Comparison of ENCODE assay signal across 13 cellular contexts in genomic region chr20:49984426-49985153, GRCh38. TPM values are rescaled to one million over a fixed set of nuclear protein-coding genes. Genes with fewer than 3 reads are reported as not detected.
A peak's percentile ranks its signal among the peaks of the same experiment; 100 is the strongest.
DNase-seq lines count a peak whose midpoint lies in the region; ATAC-seq and TF ChIP-seq lines count a peak whose summit lies in the region.
"Had no signal": no experiment of that assay in that cellular context is flagged by ENCODE, and none has a peak within 500 bp of the region (broad histone marks: within the 10 kb centered on the region; RNA-seq: fewer than 3 reads in every experiment).

No MANE protein-coding gene starts in this region.

- intact Hi-C loops in heart left ventricle (cut with DNase I) (loop anchor here in 7 of 10 donors (5.0 to 10.0 kb wide), 4 partner anchors 183 to 480 kb away; no protein-coding TSS in a partner anchor), Right ventricle myocardium superior (cut with DNase I) (loop anchor here (5.0 kb wide), 2 partner anchors 103 to 193 kb away; no protein-coding TSS in a partner anchor), dorsolateral prefrontal cortex (cut with DNase I) (loop anchor here (5.0 to 10.0 kb wide), 3 partner anchors 43 to 188 kb away; no protein-coding TSS in a partner anchor)

- H3K4me3 ChIP-seq in heart left ventricle, result peak overlapping the region in 11 of 12 donors; percentile 36 to 78 (median 61)
- peak overlapping the region in 36 of 59 donors; percentile 14 to 83 (median 70) for H3K4me3 ChIP-seq in dorsolateral prefrontal cortex
- H3K4me3 ChIP-seq in mucosa of rectum (ENCODE audit: low read length in 2 of 2), result peak overlapping the region; percentile 6 to 23
- peak overlapping the region; percentile 49 for H3K4me3 ChIP-seq in urinary bladder (ENCODE audit: low read depth, low read length)

- DNase-seq in heart left ventricle (no peak), Right ventricle myocardium superior (no peak), dorsolateral prefrontal cortex (no peak), NCI-H748 treated with DMSO at 0.1 percent for 48 hours (lab: John Stamatoyannopoulos, UW) (no peak)
- DNase-seq: activated CD4-positive, alpha-beta T cell treated with anti-CD3 and anti-CD28 coated beads for 1 hour; activated naive CD8-positive, alpha-beta T cell treated with anti-CD3 and anti-CD28 coated beads for 36 hours; NCI-H1105; Peyer's patch had no signal

- WGBS in heart left ventricle, 4 donors, result 55 to 70% (median 66%) methylated on average over 13 of the region's 13 CpGs
- WGBS in urinary bladder, result 57% methylated on average over 13 of the region's 13 CpGs

- H3K27me3 ChIP-seq in heart left ventricle (no peaks in the 10 kb centered on the region), dorsolateral prefrontal cortex (no peaks in the 10 kb centered on the region), mucosa of rectum (ENCODE audit: control insufficient read depth in 2 of 2, insufficient read depth in 2 of 2, low read length in 2 of 2) (peaks cover 2 to 9% of the 10 kb centered on the region in 2 donors)
- H3K27me3 ChIP-seq: Peyer's patch had no signal

- H3K27ac ChIP-seq in heart left ventricle (peak overlapping the region in 11 of 12 donors; percentile 9 to 86 (median 76)), dorsolateral prefrontal cortex (peak overlapping the region in 15 of 59 donors; percentile 1 to 91 (median 71)), mucosa of rectum (ENCODE audit: low read depth in 2 of 2, low read length in 2 of 2) (peak overlapping the region in 1 of 2 donors; percentile 32), urinary bladder (ENCODE audit: low read depth) (no peak overlapping the region)
- H3K27ac ChIP-seq: neutrophil had no signal

- H3K4me1 ChIP-seq in heart left ventricle (peaks cover 0 to 81% (median 45%) of the 10 kb centered on the region in 12 donors), mucosa of rectum (ENCODE audit: control insufficient read depth in 2 of 2, insufficient read depth in 2 of 2, low read length in 2 of 2) (peaks cover 9 to 15% of the 10 kb centered on the region in 2 donors), urinary bladder (ENCODE audit: insufficient read depth) (no peaks in the 10 kb centered on the region)

- TF ChIP-seq CTCF in heart left ventricle (IDR thresholded peaks at IDR 0.05) (no peak), dorsolateral prefrontal cortex (IDR thresholded peaks at IDR 0.05 in 54 of 56, conservative IDR thresholded peaks at IDR 0.05 in 2 of 56; ENCODE audit: low read depth in 1 of 56, partially characterized antibody in 56 of 56) (no peak)

- no peak for ATAC-seq in heart left ventricle
- ATAC-seq in Right ventricle myocardium superior (ENCODE audit: poor library complexity), result no peak
- ATAC-seq in HG02588 (IDR thresholded peaks at IDR 0.05; ENCODE audit: unreplicated experiment), result no peak
- no peak for ATAC-seq in GM21528 (IDR thresholded peaks at IDR 0.05; ENCODE audit: low FRiP score, unreplicated experiment)

- H3K36me3 ChIP-seq in heart left ventricle (peaks cover 0 to 14% (median 0%) of the 10 kb centered on the region in 9 donors), mucosa of rectum (ENCODE audit: control insufficient read depth in 2 of 2, insufficient read depth in 2 of 2, low read length in 2 of 2) (no peaks in the 10 kb centered on the region), urinary bladder (ENCODE audit: insufficient read depth) (no peaks in the 10 kb centered on the region)
- H3K36me3 ChIP-seq: neutrophil, Peyer's patch had no signal

- no peak overlapping the region for H3K9ac ChIP-seq in mucosa of rectum (ENCODE audit: low read depth in 1 of 2, low read length in 2 of 2)

- H3K9me3 ChIP-seq in heart left ventricle, result no peaks in the 10 kb centered on the region
- no peaks in the 10 kb centered on the region for H3K9me3 ChIP-seq in mucosa of rectum (ENCODE audit: control insufficient read depth in 2 of 2, low read length in 2 of 2)
- H3K9me3 ChIP-seq: neutrophil, Peyer's patch had no signal

- no peak for TF ChIP-seq POLR2A in heart left ventricle (IDR thresholded peaks at IDR 0.05)

RNA-seq across cellular contexts. Expression of gene SNAI1, which starts 1.8 kb away (rescaled TPM):
- total RNA-seq in heart left ventricle (1 to 10 TPM in 6 of 9 donors, under 1 TPM in 3; 0.37 to 6.7 (median 1.6) TPM), Right ventricle myocardium superior (0.81 TPM), dorsolateral prefrontal cortex (1 to 10 TPM in 105 of 120 experiments, under 1 TPM in 14, not detected in 1; 0.39 to 6.9 (median 1.8) TPM), urinary bladder (0.69 TPM)
- polyA plus RNA-seq in heart left ventricle (1 to 10 TPM in 1 of 2 donors, under 1 TPM in 1; 0.95 to 3.1 TPM), urinary bladder (20.9 TPM)

RNA-seq across cellular contexts. Expression of gene RNF114, which starts 48.4 kb away (rescaled TPM):
- 100 to 1,000 TPM in 2 of 9 donors, 10 to 100 TPM in 7; 42.1 to 128 (median 52.4) TPM for total RNA-seq in heart left ventricle
- 10 to 100 TPM; 36.5 to 48.5 TPM for polyA plus RNA-seq in heart left ventricle
- total RNA-seq in Right ventricle myocardium superior, result 52.1 TPM
- 10 to 100 TPM; 47.5 to 93.9 (median 61.7) TPM for total RNA-seq in dorsolateral prefrontal cortex
- 48.2 TPM for total RNA-seq in urinary bladder
- 52.2 TPM for polyA plus RNA-seq in urinary bladder

Comparison
In these comparisons a context has a peak if more than half of its experiments do, and no peak if none do; other contexts are left out.
1. H3K4me3 ChIP-seq: peak in every context shown above with its lines; median percentile 70 in dorsolateral prefrontal cortex; 61 in heart left ventricle; 49 in urinary bladder; 14 in mucosa of rectum.